ENCODE assay signal across 10 cellular contexts in the genomic region with DNA sequence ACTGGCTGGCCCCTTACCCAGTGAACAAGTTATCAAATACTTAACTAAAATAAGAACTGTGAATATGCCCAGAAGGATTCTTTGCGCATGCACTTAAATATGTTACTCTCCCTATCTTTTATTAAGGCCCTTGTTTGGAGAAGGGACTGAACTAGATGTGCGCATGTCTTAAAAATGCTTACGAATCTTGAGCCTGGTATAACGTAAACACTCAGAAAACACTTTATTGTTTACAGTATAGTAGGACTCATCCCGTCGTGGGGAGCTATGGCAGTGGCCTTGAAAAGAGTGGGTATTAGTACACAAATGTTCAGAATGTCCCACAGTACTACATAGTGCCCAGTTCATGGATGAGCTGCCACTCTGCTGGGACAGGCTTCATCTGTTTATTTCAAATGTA.
A peak's percentile ranks its signal among the peaks of the same experiment; 100 is the strongest.
DNase-seq lines count a peak whose midpoint lies in the region; ATAC-seq and TF ChIP-seq lines count a peak whose summit lies in the region.
"Had no signal": no experiment of that assay in that cellular context is flagged by ENCODE, and none has a peak within 500 bp of the region (broad histone marks: within the 10 kb centered on the region; RNA-seq: fewer than 3 reads in every experiment).

No MANE protein-coding gene starts in this region.

- no peak for TF ChIP-seq CTCF in left lung (IDR thresholded peaks at IDR 0.05)

- no peaks in the 10 kb centered on the region for H3K36me3 Mint-ChIP-seq in activated CD4-positive, alpha-beta T cell treated with anti-CD3 and anti-CD28 coated beads for 36 hours (ENCODE audit: low read depth)
- H3K36me3 Mint-ChIP-seq in activated T-helper 2 cell treated with anti-CD3 and anti-CD28 coated beads, Interferon-gamma antibody, Interleukin-2, Interleukin-4, amounts not matched to agents 10 μg/mL and 5 μg/mL and 100 μg/mL, durations not matched to agents 14 hours and 24 hours and 36 hours (ENCODE audit: low read depth), result no peaks in the 10 kb centered on the region
- peaks cover 6% of the 10 kb centered on the region for H3K36me3 Mint-ChIP-seq in stimulated activated effector memory CD8-positive, alpha-beta T cell treated with anti-CD3 and anti-CD28 coated beads, Interleukin-12 subunit alpha, Interleukin-12 subunit beta, amount 100 ng/mL, for 72 hours

- H3K27ac Mint-ChIP-seq in activated CD4-positive, alpha-beta T cell treated with anti-CD3 and anti-CD28 coated beads for 36 hours, result peak overlapping the region; percentile 83
- peak overlapping the region; percentile 54 for H3K27ac Mint-ChIP-seq in activated T-helper 2 cell treated with anti-CD3 and anti-CD28 coated beads, Interferon-gamma antibody, Interleukin-2, Interleukin-4, amounts not matched to agents 10 μg/mL and 5 μg/mL and 100 μg/mL, durations not matched to agents 14 hours and 24 hours and 36 hours
- H3K27ac Mint-ChIP-seq in stimulated activated effector memory CD8-positive, alpha-beta T cell treated with anti-CD3 and anti-CD28 coated beads, Interleukin-12 subunit alpha, Interleukin-12 subunit beta, amount 100 ng/mL, for 72 hours, result peak overlapping the region; percentile 54

- POLR2A ChIA-PET in activated CD4-positive, alpha-beta T cell treated with anti-CD3 and anti-CD28 coated beads for 36 hours (lab: Charles Lee), result interaction anchor here (1.0 kb wide), 1 partner anchor 385 kb away, joined by 7 read pairs; no protein-coding TSS in a partner anchor

- no peaks in the 10 kb centered on the region for H3K27me3 ChIP-seq in left lung

- peaks cover 3% of the 10 kb centered on the region for H3K27me3 Mint-ChIP-seq in activated CD4-positive, alpha-beta T cell treated with anti-CD3 and anti-CD28 coated beads for 36 hours
- H3K27me3 Mint-ChIP-seq in activated T-helper 2 cell treated with anti-CD3 and anti-CD28 coated beads, Interferon-gamma antibody, Interleukin-2, Interleukin-4, amounts not matched to agents 10 μg/mL and 5 μg/mL and 100 μg/mL, durations not matched to agents 14 hours and 24 hours and 36 hours (ENCODE audit: low read depth), result peaks cover 2% of the 10 kb centered on the region

- no peak overlapping the region for H3K4me3 ChIP-seq in left lung

- H3K27ac ChIP-seq in left lung, result peak overlapping the region; percentile 24 to 40

- H3K4me3 Mint-ChIP-seq in activated CD4-positive, alpha-beta T cell treated with anti-CD3 and anti-CD28 coated beads for 36 hours, result no peak overlapping the region
- H3K4me3 Mint-ChIP-seq in activated T-helper 2 cell treated with anti-CD3 and anti-CD28 coated beads, Interferon-gamma antibody, Interleukin-2, Interleukin-4, amounts not matched to agents 10 μg/mL and 5 μg/mL and 100 μg/mL, durations not matched to agents 14 hours and 24 hours and 36 hours (ENCODE audit: low read depth), result no peak overlapping the region
- H3K4me3 Mint-ChIP-seq in stimulated activated effector memory CD8-positive, alpha-beta T cell treated with anti-CD3 and anti-CD28 coated beads, Interleukin-12 subunit alpha, Interleukin-12 subunit beta, amount 100 ng/mL, for 72 hours, result peak overlapping the region; percentile 12

- H3K36me3 ChIP-seq in left lung, result no peaks in the 10 kb centered on the region

- peaks cover 33% of the 10 kb centered on the region for H3K4me1 Mint-ChIP-seq in activated CD4-positive, alpha-beta T cell treated with anti-CD3 and anti-CD28 coated beads for 36 hours
- peaks cover 50% of the 10 kb centered on the region for H3K4me1 Mint-ChIP-seq in activated T-helper 2 cell treated with anti-CD3 and anti-CD28 coated beads, Interferon-gamma antibody, Interleukin-2, Interleukin-4, amounts not matched to agents 10 μg/mL and 5 μg/mL and 100 μg/mL, durations not matched to agents 14 hours and 24 hours and 36 hours (ENCODE audit: low read depth)
- H3K4me1 Mint-ChIP-seq in stimulated activated effector memory CD8-positive, alpha-beta T cell treated with anti-CD3 and anti-CD28 coated beads, Interleukin-12 subunit alpha, Interleukin-12 subunit beta, amount 100 ng/mL, for 72 hours, result peaks cover 38% of the 10 kb centered on the region

- intact Hi-C loops in activated CD4-positive, alpha-beta T cell treated with anti-CD3 and anti-CD28 coated beads for 36 hours (cut with DNase I, micrococcal nuclease), result loop anchor here (1.0 to 5.0 kb wide), 8 partner anchors 21 to 384 kb away; a partner anchor contains a TSS
- intact Hi-C loops in activated T-helper 2 cell treated with anti-CD3 and anti-CD28 coated beads, Interferon-gamma antibody, Interleukin-2, Interleukin-4, amounts not matched to agents 10 μg/mL and 5 μg/mL and 100 μg/mL, durations not matched to agents 14 hours and 24 hours and 36 hours (cut with micrococcal nuclease), result loop anchor here (1.0 to 10.0 kb wide), 12 partner anchors 21 to 402 kb away; a partner anchor contains a TSS
- intact Hi-C loops in left lung (cut with DNase I), result loop anchor here in 1 of 2 donors (10.0 kb wide), 1 partner anchor 182 kb away; no protein-coding TSS in a partner anchor

- peak; percentile 10 for ATAC-seq in activated CD4-positive, alpha-beta T cell treated with anti-CD3 and anti-CD28 coated beads for 36 hours
- no peak for ATAC-seq in left lung
- ATAC-seq in stimulated activated effector memory CD8-positive, alpha-beta T cell treated with anti-CD3 and anti-CD28 coated beads, Interleukin-12 subunit alpha, Interleukin-12 subunit beta, amount 100 ng/mL, for 72 hours, result no peak

- H3K9me3 Mint-ChIP-seq in activated CD4-positive, alpha-beta T cell treated with anti-CD3 and anti-CD28 coated beads for 36 hours (ENCODE audit: low read depth), result no peaks in the 10 kb centered on the region
- no peaks in the 10 kb centered on the region for H3K9me3 Mint-ChIP-seq in activated T-helper 2 cell treated with anti-CD3 and anti-CD28 coated beads, Interferon-gamma antibody, Interleukin-2, Interleukin-4, amounts not matched to agents 10 μg/mL and 5 μg/mL and 100 μg/mL, durations not matched to agents 14 hours and 24 hours and 36 hours
- no peaks in the 10 kb centered on the region for H3K9me3 Mint-ChIP-seq in stimulated activated effector memory CD8-positive, alpha-beta T cell treated with anti-CD3 and anti-CD28 coated beads, Interleukin-12 subunit alpha, Interleukin-12 subunit beta, amount 100 ng/mL, for 72 hours

- H3K9me3 ChIP-seq in left lung, result no peaks in the 10 kb centered on the region

- no peak for DNase-seq in activated CD4-positive, alpha-beta T cell treated with anti-CD3 and anti-CD28 coated beads for 36 hours
- DNase-seq in activated CD4-positive, alpha-beta T cell treated with anti-CD3 and anti-CD28 coated beads for 4 hours, result no peak
- DNase-seq in activated T-helper 2 cell treated with anti-CD3 and anti-CD28 coated beads, Interferon-gamma antibody, Interleukin-2, Interleukin-4, amounts not matched to agents 10 μg/mL and 5 μg/mL and 100 μg/mL, durations not matched to agents 14 hours and 24 hours and 36 hours (ENCODE audit: low spot score), result no peak
- DNase-seq in left lung (no peak), OCI-M1 (lab: John Stamatoyannopoulos, UW) (no peak), medulla oblongata (ENCODE audit: extremely low spot score) (no peak), AG20443 (ENCODE audit: low spot score) (no peak)
- DNase-seq in stimulated activated effector memory CD8-positive, alpha-beta T cell treated with anti-CD3 and anti-CD28 coated beads, Interleukin-12 subunit alpha, Interleukin-12 subunit beta, amount 100 ng/mL, for 72 hours (ENCODE audit: low spot score in 2 of 2), result no peak
- DNase-seq: 8988T, NCI-H187 treated with DMSO at 0.1 percent for 48 hours had no signal

- H3K4me1 ChIP-seq in left lung, result peaks cover 15 to 36% of the 10 kb centered on the region in 2 donors

- CTCF ChIA-PET in activated CD4-positive, alpha-beta T cell treated with anti-CD3 and anti-CD28 coated beads for 36 hours (lab: Charles Lee), result interaction anchor here (0.5 to 2.2 kb wide), 6 partner anchors 19 to 137 kb away, joined by 3 to 7 read pairs (median 4); no protein-coding TSS in a partner anchor
